ENCODE assay signal across 1 cellular context in genomic region chr12:39417916-39418315, GRCh38.
TF ChIP-seq lines count a peak whose summit lies in the region.

No MANE protein-coding gene starts in this region.

TF ChIP-seq in HepG2, 621 proteins besides CTCF, POLR2A, EP300 and RAD21 (continued from another document):
- TF ChIP-seq ATF4 (CRISPR knock-in tag; IDR thresholded peaks at IDR 0.05): no peak
- TF ChIP-seq TP53 (CRISPR knock-in tag; conservative IDR thresholded peaks at IDR 0.05): no peak
- TF ChIP-seq MEIS2 (CRISPR knock-in tag; IDR thresholded peaks at IDR 0.05): no peak
- no peak for TF ChIP-seq MZF1 (CRISPR knock-in tag; IDR thresholded peaks at IDR 0.05; ENCODE audit: borderline replicate concordance)
- TF ChIP-seq IKZF4 (CRISPR knock-in tag; IDR thresholded peaks at IDR 0.05; ENCODE audit: borderline replicate concordance, low read depth, not compliant biosample characterization): no peak
- no peak for TF ChIP-seq ATF7 (IDR thresholded peaks at IDR 0.05)
- TF ChIP-seq ATF7 (CRISPR knock-in tag; IDR thresholded peaks at IDR 0.05): no peak
- peak; percentile 49; the same call in 1 of the 2 replicates for TF ChIP-seq KAT2B (IDR thresholded peaks at IDR 0.05; ENCODE audit: borderline replicate concordance, low read depth, low read length)
- no peak for TF ChIP-seq CBX5 (CRISPR knock-in tag; IDR thresholded peaks at IDR 0.05; ENCODE audit: borderline replicate concordance)
- TF ChIP-seq ZBTB21 (CRISPR knock-in tag; IDR thresholded peaks at IDR 0.05): no peak
- TF ChIP-seq FOXM1 (CRISPR knock-in tag; IDR thresholded peaks at IDR 0.05): no peak
TF ChIP-seq in HepG2: peak in this region for 11.
